ENCODE assay signal across 35 cellular contexts in genomic region chr3:149739396-149739795, GRCh38. TPM values are rescaled to one million over a fixed set of nuclear protein-coding genes. Genes with fewer than 3 reads are reported as not detected.
"Had no signal": no experiment of that assay in that cellular context is flagged by ENCODE, and none has a peak within 500 bp of the region (broad histone marks: within the 10 kb centered on the region; RNA-seq: fewer than 3 reads in every experiment).

No MANE protein-coding gene starts in this region.

- H3K27ac Mint-ChIP-seq: activated CD4-positive, alpha-beta memory T cell treated with anti-CD3 and anti-CD28 coated beads for 36 hours; activated naive CD8-positive, alpha-beta T cell treated with anti-CD3 and anti-CD28 coated beads for 36 hours; WTC11 had no signal

- H3K4me3 Mint-ChIP-seq: activated CD4-positive, alpha-beta memory T cell treated with anti-CD3 and anti-CD28 coated beads for 36 hours; activated naive CD8-positive, alpha-beta T cell treated with anti-CD3 and anti-CD28 coated beads for 36 hours; activated T-cell treated with anti-CD3 and anti-CD28 coated beads, Interleukin-2, amount 50 U/mL, for 4 hours; central memory CD8-positive, alpha-beta T cell; WTC11 had no signal

- ATAC-seq: activated T-cell treated with anti-CD3 and anti-CD28 coated beads, Interleukin-2, amount 50 U/mL, for 4 hours; WTC11 had no signal

- H3K27me3 Mint-ChIP-seq: activated CD4-positive, alpha-beta memory T cell treated with anti-CD3 and anti-CD28 coated beads for 36 hours; activated naive CD8-positive, alpha-beta T cell treated with anti-CD3 and anti-CD28 coated beads for 36 hours; central memory CD8-positive, alpha-beta T cell had no signal

- H3K4me3 ChIP-seq: cardiac muscle cell, MG63, PC-9 had no signal

- H3K27ac ChIP-seq: cardiac muscle cell, PC-9 had no signal

- H3K4me1 Mint-ChIP-seq: WTC11 had no signal

- H3K27me3 ChIP-seq: cardiac muscle cell, MG63 had no signal

- DNase-seq: activated CD4-positive, alpha-beta memory T cell treated with anti-CD3 and anti-CD28 coated beads for 36 hours; activated CD4-positive, alpha-beta T cell treated with anti-CD3 and anti-CD28 coated beads for 4 hours; activated CD4-positive, alpha-beta T cell treated with anti-CD3 and anti-CD28 coated beads, Interleukin-2, amount 50 U/mL, for 1 hour; activated CD4-positive, CD25-positive, alpha-beta regulatory T cell treated with anti-CD3 and anti-CD28 coated beads, Interleukin-2, amount 50 U/mL, for 72 hours; activated CD8-positive, alpha-beta memory T cell treated with anti-CD3 and anti-CD28 coated beads, Interleukin-2, amount 50 U/mL, for 4 hours; activated effector memory CD4-positive, alpha-beta T cell treated with Interleukin-2 at 50 U/mL for 16 hours; activated naive CD4-positive, alpha-beta T cell; activated naive CD4-positive, alpha-beta T cell treated with anti-CD3 and anti-CD28 coated beads, Interleukin-2, amount 50 U/mL, for 16 hours; activated naive CD8-positive, alpha-beta T cell treated with anti-CD3 and anti-CD28 coated beads for 36 hours; activated T-cell treated with anti-CD3 and anti-CD28 coated beads for 4 hours; activated T-cell treated with anti-CD3 and anti-CD28 coated beads, Interleukin-2, amount 50 U/mL, for 4 hours; amniotic stem cell; aorta; Kasumi-1; KG1; MG63; NCI-H1048; NCI-H1105 treated with DMSO at 0.1 percent for 48 hours; NCI-H1436 treated with DMSO at 0.1 percent for 48 hours; NCI-H1694 treated with DMSO at 0.1 percent for 48 hours; NCI-H2029 treated with DMSO at 0.1 percent for 48 hours; NCI-H2107; NCI-H2171; NCI-H510A; NCI-H748 treated with DMSO at 0.1 percent for 48 hours; NK-92 treated with Interleukin-12 subunit alpha and Interleukin-12 subunit beta, amount 100 ng/mL, for 24 hours; PC-9; Right ventricle myocardium superior; SW 1271; T-helper 1 cell; T1000 had no signal

- H3K9me3 Mint-ChIP-seq: activated CD4-positive, alpha-beta memory T cell treated with anti-CD3 and anti-CD28 coated beads for 36 hours; activated naive CD8-positive, alpha-beta T cell treated with anti-CD3 and anti-CD28 coated beads for 36 hours; activated T-cell treated with anti-CD3 and anti-CD28 coated beads, Interleukin-2, amount 50 U/mL, for 4 hours; central memory CD8-positive, alpha-beta T cell; WTC11 had no signal

- H3K9me3 ChIP-seq: MG63 had no signal

RNA-seq across cellular contexts. Expression of gene ANKUB1, which starts 53.0 kb away (rescaled TPM):
- total RNA-seq: activated CD4-positive, alpha-beta memory T cell treated with anti-CD3 and anti-CD28 coated beads for 36 hours; activated naive CD8-positive, alpha-beta T cell treated with anti-CD3 and anti-CD28 coated beads for 36 hours; activated T-cell treated with anti-CD3 and anti-CD28 coated beads, Interleukin-2, amount 50 U/mL, for 4 hours; aorta; cardiac muscle cell; PC-9; Right ventricle myocardium superior; T-helper 2 cell treated with Interferon-gamma antibody and Interleukin-4, amounts not matched to agents 100 ng/mL and 5 ng/mL, for 36 hours; WTC11 had no signal
- polyA plus RNA-seq: aorta, cardiac muscle cell had no signal
